In the genomic region with DNA sequence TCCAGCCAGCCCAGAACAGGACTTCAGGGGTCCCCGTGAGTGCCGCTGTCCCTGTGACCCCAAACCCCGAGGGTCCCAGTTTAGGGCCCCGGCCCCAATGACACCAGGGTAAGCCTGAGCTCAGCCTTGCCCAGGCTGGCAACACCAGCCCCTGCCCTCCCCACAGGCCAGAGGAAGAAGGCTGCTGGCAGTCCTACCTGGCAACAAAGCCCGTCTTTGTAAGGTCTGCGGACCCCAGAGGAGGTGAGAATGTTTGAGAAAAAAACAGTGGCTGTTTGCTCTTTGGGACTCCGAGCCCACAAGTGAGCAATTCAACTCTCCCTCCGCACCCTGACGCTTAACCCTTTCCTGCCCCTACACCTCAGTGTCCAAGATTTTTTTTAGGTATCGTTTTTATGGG, we compare ENCODE assay signal across 8 cellular contexts. TPM values are rescaled to one million over a fixed set of nuclear protein-coding genes. Genes with fewer than 3 reads are reported as not detected.
DNase-seq lines count a peak whose midpoint lies in the region; ATAC-seq, FAIRE-seq and TF ChIP-seq lines count a peak whose summit lies in the region.

No MANE protein-coding gene starts in this region.

- in situ Hi-C loops in GM12878 (cut with MboI), result loop anchor here (5.0 kb wide), 1 partner anchor 312 kb away; a partner anchor contains a TSS

- DNase-seq in BJ (ENCODE audit: low read depth) (no peak), GM12878 (ENCODE audit: low read depth, low spot score) (no peak), COR-L47 (lab: John Stamatoyannopoulos, UW) (no peak)
- DNase-seq in activated CD4-positive, alpha-beta T cell treated with anti-CD3 and anti-CD28 coated beads for 1 hour, result no peak

- POLR2A ChIA-PET in BJ (lab: Charles Lee), result interaction anchor here (1.2 kb wide), 1 partner anchor 37 kb away, joined by 4 read pairs; a partner anchor contains a TSS
- POLR2A ChIA-PET in GM12878 (lab: Charles Lee), result interaction anchor here (1.5 to 1.8 kb wide), 2 partner anchors 95 to 352 kb away, joined by 4 to 5 read pairs; no protein-coding TSS in a partner anchor

- no peaks in the 10 kb centered on the region for H4K20me1 ChIP-seq in GM12878 (ENCODE audit: control insufficient read depth, insufficient read depth)

- FAIRE-seq in GM12878 (lab: Jason Lieb, UNC), result peak; percentile 44

- WGBS in HUES64, result under 1% methylated on average over 10 of the region's 10 CpGs
- WGBS in GM12878 (ENCODE audit: insufficient coverage, insufficient replicate concordance, low lambda C conversion rate, missing lambda C conversion rate), result 8% methylated on average over 8 of the region's 10 CpGs
- 9% methylated on average over 10 of the region's 10 CpGs for WGBS in liver

- peaks cover 27% of the 10 kb centered on the region for H3K79me2 ChIP-seq in GM12878 (ENCODE audit: control insufficient read depth, insufficient read depth, low read length)

- peak overlapping the region; percentile 94 for H3K27ac ChIP-seq in HUES64 (ENCODE audit: low read depth, low read length)
- H3K27ac ChIP-seq in GM12878 (ENCODE audit: control insufficient read depth, insufficient read depth), result peak overlapping the region; percentile 82
- peak overlapping the region; percentile 47 to 48 for H3K27ac ChIP-seq in liver (ENCODE audit: low read depth in 1 of 2, low read length in 2 of 2)
- H3K27ac ChIP-seq in subcutaneous abdominal adipose tissue (ENCODE audit: low read depth, low read length), result peak overlapping the region; percentile 30

- intact Hi-C loops in GM12878 (cut with micrococcal nuclease; ENCODE audit: unreplicated experiment), result loop anchor here (2.0 kb wide), 2 partner anchors 199 to 313 kb away; no protein-coding TSS in a partner anchor

- SMC1A ChIA-PET in GM12878 (lab: Charles Lee; ENCODE audit: uncharacterized antibody, unreplicated experiment), result interaction anchor here (0.9 to 1.1 kb wide), 4 partner anchors 47 to 312 kb away, joined by 3 to 4 read pairs (median 4); no protein-coding TSS in a partner anchor

- TF ChIP-seq RAD21 in GM12878 (IDR thresholded peaks at IDR 0.05; ENCODE audit: insufficient read depth, low read depth, low read length) (no peak), liver (IDR thresholded peaks at IDR 0.05) (no peak)

- TF ChIP-seq CTCF in BJ (IDR thresholded peaks at IDR 0.05; ENCODE audit: insufficient read depth, low read depth, low read length) (no peak), GM12878 (IDR thresholded peaks at IDR 0.05 in 2 of 3, conservative IDR thresholded peaks at IDR 0.05 in 1 of 3; ENCODE audit: control insufficient read depth in 2 of 3, extremely low read depth in 1 of 3, insufficient read depth in 1 of 3, low read depth in 3 of 3, low read length in 3 of 3) (no peak), liver (IDR thresholded peaks at IDR 0.05; ENCODE audit: low read depth, low read length, missing input control) (no peak)

- ATAC-seq in GM12878 (peak; percentile 28), HG03135 (IDR thresholded peaks at IDR 0.05; ENCODE audit: unreplicated experiment) (no peak)

- H3K4me1 ChIP-seq in HUES64 (ENCODE audit: insufficient read depth, low read length) (peaks cover 21% of the 10 kb centered on the region; the same call in 1 of the 2 replicates), GM12878 (ENCODE audit: control insufficient read depth, insufficient read depth, low read length) (peaks cover 17% of the 10 kb centered on the region), liver (ENCODE audit: control insufficient read depth in 4 of 4, insufficient read depth in 4 of 4, low read length in 3 of 4) (peaks cover 7 to 26% (median 12%) of the 10 kb centered on the region in 4 donors), subcutaneous abdominal adipose tissue (ENCODE audit: control insufficient read depth in 5 of 5, insufficient read depth in 5 of 5, low read length in 5 of 5) (peaks cover 4 to 43% (median 37%) of the 10 kb centered on the region in 5 donors)

- H3K4me2 ChIP-seq in GM12878 (ENCODE audit: control insufficient read depth, insufficient read depth), result peak overlapping the region; percentile 84

- H3K36me3 ChIP-seq in BJ (ENCODE audit: control insufficient read depth, insufficient read depth, low read length), result peaks cover 13% of the 10 kb centered on the region
- peaks cover 33% of the 10 kb centered on the region for H3K36me3 ChIP-seq in HUES64 (ENCODE audit: insufficient read depth, low read length)
- no peaks in the 10 kb centered on the region; a peak in 1 of 4 replicates for H3K36me3 ChIP-seq in GM12878 (ENCODE audit: control insufficient read depth in 2 of 2, insufficient read depth in 2 of 2, low read length in 1 of 2)
- H3K36me3 ChIP-seq in liver (ENCODE audit: control insufficient read depth in 4 of 4, insufficient read depth in 3 of 4, low read depth in 1 of 4, low read length in 3 of 4), result peaks cover 0 to 3% (median 0%) of the 10 kb centered on the region in 4 donors
- peaks cover 0 to 22% (median 14%) of the 10 kb centered on the region in 5 donors for H3K36me3 ChIP-seq in subcutaneous abdominal adipose tissue (ENCODE audit: control insufficient read depth in 5 of 5, insufficient read depth in 5 of 5, low read length in 5 of 5)

- H3K27me3 ChIP-seq in BJ (ENCODE audit: control insufficient read depth, insufficient read depth, low read length), result no peaks in the 10 kb centered on the region
- no peaks in the 10 kb centered on the region for H3K27me3 ChIP-seq in HUES64 (ENCODE audit: insufficient read depth, low read length)
- H3K27me3 ChIP-seq in GM12878 (replicated peaks in 1 of 2; ENCODE audit: control insufficient read depth in 2 of 2, insufficient read depth in 2 of 2, low read length in 1 of 2), result no peaks in the 10 kb centered on the region
- H3K27me3 ChIP-seq in liver (ENCODE audit: control insufficient read depth in 4 of 4, insufficient read depth in 4 of 4, low read length in 3 of 4), result no peaks in the 10 kb centered on the region
- H3K27me3 ChIP-seq in subcutaneous abdominal adipose tissue (ENCODE audit: control insufficient read depth in 5 of 5, insufficient read depth in 4 of 5, low read length in 5 of 5), result no peaks in the 10 kb centered on the region

- H3K4me3 ChIP-seq in BJ (ENCODE audit: low read depth, low read length) (peak overlapping the region; percentile 84), HUES64 (ENCODE audit: low read length) (peak overlapping the region; percentile 88), GM12878 (peak overlapping the region; percentile 95), liver (ENCODE audit: low read depth in 1 of 3, low read length in 3 of 3) (peak overlapping the region in 2 of 3 donors; percentile 63 to 96), subcutaneous abdominal adipose tissue (ENCODE audit: low read depth in 1 of 5, low read length in 5 of 5) (peak overlapping the region; percentile 65 to 73 (median 72))

- peak overlapping the region; percentile 97 for H3K9ac ChIP-seq in HUES64 (ENCODE audit: low read depth, low read length)
- H3K9ac ChIP-seq in GM12878 (ENCODE audit: control insufficient read depth, insufficient read depth, low read length), result peak overlapping the region; percentile 93
- H3K9ac ChIP-seq in liver (ENCODE audit: low read depth in 1 of 2, low read length in 2 of 2), result peak overlapping the region in 1 of 2 donors; percentile 53
- H3K9ac ChIP-seq in subcutaneous abdominal adipose tissue (ENCODE audit: low read length in 5 of 5), result peak overlapping the region in 4 of 5 donors; percentile 60 to 76 (median 70)

- RAD21 ChIA-PET in GM12878 (lab: Charles Lee; ENCODE audit: unreplicated experiment), result interaction anchor here (0.8 to 1.5 kb wide), 5 partner anchors 32 to 312 kb away, joined by 3 to 4 read pairs (median 4); no protein-coding TSS in a partner anchor

- TF ChIP-seq EP300 in GM12878 (IDR thresholded peaks at IDR 0.05; ENCODE audit: borderline replicate concordance in 1 of 2, control insufficient read depth in 1 of 2, low read depth in 2 of 2, low read length in 2 of 2), result no peak

- no peaks in the 10 kb centered on the region for H3K9me3 ChIP-seq in HUES64 (ENCODE audit: insufficient read depth, low read depth, low read length)
- no peaks in the 10 kb centered on the region for H3K9me3 ChIP-seq in GM12878 (replicated peaks; ENCODE audit: control insufficient read depth, insufficient read depth, low read length)
- no peaks in the 10 kb centered on the region for H3K9me3 ChIP-seq in liver (ENCODE audit: control insufficient read depth in 4 of 4, low read length in 3 of 4)
- no peaks in the 10 kb centered on the region for H3K9me3 ChIP-seq in subcutaneous abdominal adipose tissue (ENCODE audit: control insufficient read depth in 5 of 5, low read length in 5 of 5)

- BruUV-seq in GM12878 (replicated peaks; lab: Mats Ljungman, UMichigan), result TSS peak; percentile 72

- CTCF ChIA-PET in BJ (lab: Yijun Ruan, JAX), result interaction anchor here (0.5 to 1.5 kb wide), 8 partner anchors 13 to 717 kb away, joined by 3 to 5 read pairs (median 4); a partner anchor contains a TSS
- CTCF ChIA-PET in GM12878 (lab: Yijun Ruan, JAX), result interaction anchor here (0.7 to 2.1 kb wide), 10 partner anchors 18 to 350 kb away, joined by 3 to 9 read pairs (median 4); a partner anchor contains a TSS

- TF ChIP-seq POLR2A in GM12878 (IDR thresholded peaks at IDR 0.05; ENCODE audit: low read depth, low read length), result no peak

- H2AFZ ChIP-seq in GM12878 (ENCODE audit: control insufficient read depth, low read depth, low read length), result peak overlapping the region; percentile 69

RNA-seq across cellular contexts. Expression of a gene that starts 1.7 kb away (rescaled TPM):
- polyA plus RNA-seq in BJ (2011; rRNA removed) (225 and 388 TPM in 2 replicates), GM12878 (2011; rRNA removed) (86.1 and 108 TPM in 2 replicates), GM12878 (2014; fragmentation: Illumina TruSeq; extraction: Trizol) (108 and 120 TPM in 2 replicates), GM12878 (2014; fragmentation: Nextera tagmentation; extraction: Ambion mirVana) (10 to 100 TPM; 42.4 to 54.7 TPM), GM12878 (2014; rRNA removed) (66.9 and 74.3 TPM in 2 replicates), GM12878 (2016; fragmentation: Nextera tagmentation; extraction: Ambion mirVana) (10 to 100 TPM; 22.0 to 24.6 TPM), liver (10 to 100 TPM; 19.0 to 32.2 TPM)
- polyA minus RNA-seq in BJ (2011; rRNA and poly(A)+ RNA removed), result 110 and 166 TPM in 2 replicates
- polyA plus RNA-seq in HUES64 (2013, experiment 1 of 2), result 282 TPM
- 260 TPM for polyA plus RNA-seq in HUES64 (2013, experiment 2 of 2)
- total RNA-seq in GM12878 (2013; cell fraction: nucleolus; rRNA removed), result 8.6 and 9.0 TPM in 2 replicates
- total RNA-seq in GM12878 (2014; rRNA removed) (79.6 and 95.3 TPM in 2 replicates), GM12878 (2014; rRNA removed; fragmentation: Illumina TruSeq; extraction: Trizol) (59.8 and 67.5 TPM in 2 replicates), GM12878 (2021) (62.9 and 63.6 TPM in 2 replicates), liver (10 to 100 TPM; 16.1 to 26.2 TPM)
- 27.6 TPM for polyA plus RNA-seq in GM12878 (2011; ENCODE audit: low read depth)
- polyA plus RNA-seq in GM12878 (2011; cell fraction: cytosol; rRNA removed), result 35.8 and 36.9 TPM in 2 replicates
- polyA plus RNA-seq in GM12878 (2011; cell fraction: nucleus; rRNA removed), result 19.8 and 21.6 TPM in 2 replicates
- 35.6 and 37.0 TPM in 2 replicates for polyA plus RNA-seq in GM12878 (2012)
- 20.1 and 20.9 TPM in 2 replicates for polyA minus RNA-seq in GM12878 (2011; rRNA and poly(A)+ RNA removed)
- 10.7 and 13.2 TPM in 2 replicates for polyA minus RNA-seq in GM12878 (2011; cell fraction: cytosol; rRNA and poly(A)+ RNA removed)
- 4.4 and 5.5 TPM in 2 replicates for polyA minus RNA-seq in GM12878 (2011; cell fraction: nucleus; rRNA and poly(A)+ RNA removed)

RNA-seq across cellular contexts. Expression of a gene that starts 36.7 kb away (rescaled TPM):
- polyA plus RNA-seq in BJ (2011; rRNA removed) (11.6 and 12.7 TPM in 2 replicates), GM12878 (2011; rRNA removed) (9.7 and 12.2 TPM in 2 replicates), GM12878 (2014; fragmentation: Illumina TruSeq; extraction: Trizol) (24.5 and 27.8 TPM in 2 replicates), GM12878 (2014; fragmentation: Nextera tagmentation; extraction: Ambion mirVana) (10 to 100 TPM; 30.8 to 33.4 TPM), GM12878 (2014; rRNA removed) (21.0 and 25.0 TPM in 2 replicates), GM12878 (2016; fragmentation: Nextera tagmentation; extraction: Ambion mirVana) (10 to 100 TPM; 25.2 to 25.5 TPM), liver (10 to 100 TPM in 1 of 2 donors, 1 to 10 TPM in 1; 5.7 to 12.6 TPM)
- 11.5 and 18.1 TPM in 2 replicates for polyA minus RNA-seq in BJ (2011; rRNA and poly(A)+ RNA removed)
- polyA plus RNA-seq in HUES64 (2013, experiment 1 of 2), result 9.7 TPM
- 13.0 TPM for polyA plus RNA-seq in HUES64 (2013, experiment 2 of 2)
- total RNA-seq in GM12878 (2013; cell fraction: nucleolus; rRNA removed), result 42.3 and 54.2 TPM in 2 replicates
- total RNA-seq in GM12878 (2014; rRNA removed) (17.5 and 24.1 TPM in 2 replicates), GM12878 (2014; rRNA removed; fragmentation: Illumina TruSeq; extraction: Trizol) (30.7 and 31.1 TPM in 2 replicates), GM12878 (2021) (14.9 and 15.6 TPM in 2 replicates), liver (10 to 100 TPM in 1 of 2 donors, 1 to 10 TPM in 1; 9.5 to 15.2 TPM)
- polyA plus RNA-seq in GM12878 (2011; ENCODE audit: low read depth), result 6.1 TPM
- 18.9 and 21.0 TPM in 2 replicates for polyA plus RNA-seq in GM12878 (2011; cell fraction: cytosol; rRNA removed)
- polyA plus RNA-seq in GM12878 (2011; cell fraction: nucleus; rRNA removed), result 6.0 and 6.6 TPM in 2 replicates
- 11.5 and 16.0 TPM in 2 replicates for polyA plus RNA-seq in GM12878 (2012)
- 16.4 and 27.2 TPM in 2 replicates for polyA minus RNA-seq in GM12878 (2011; rRNA and poly(A)+ RNA removed)
- 9.9 and 11.5 TPM in 2 replicates for polyA minus RNA-seq in GM12878 (2011; cell fraction: cytosol; rRNA and poly(A)+ RNA removed)
- 12.7 and 28.5 TPM in 2 replicates for polyA minus RNA-seq in GM12878 (2011; cell fraction: nucleus; rRNA and poly(A)+ RNA removed)

RNA-seq across cellular contexts. Expression of a gene that starts 37.0 kb away (rescaled TPM):
- polyA plus RNA-seq in BJ (2011; rRNA removed), result 7.6 and 13.1 TPM in 2 replicates
- polyA minus RNA-seq in BJ (2011; rRNA and poly(A)+ RNA removed), result 8.6 and 11.8 TPM in 2 replicates
- polyA plus RNA-seq in HUES64 (2013, experiment 1 of 2), result 30.5 TPM
- polyA plus RNA-seq in HUES64 (2013, experiment 2 of 2), result 34.4 TPM
- 267 and 281 TPM in 2 replicates for total RNA-seq in GM12878 (2013; cell fraction: nucleolus; rRNA removed)
- 53.5 and 66.9 TPM in 2 replicates for total RNA-seq in GM12878 (2014; rRNA removed)
- total RNA-seq in GM12878 (2014; rRNA removed; fragmentation: Illumina TruSeq; extraction: Trizol), result 72.2 and 80.2 TPM in 2 replicates
- total RNA-seq in GM12878 (2021), result 41.9 and 45.2 TPM in 2 replicates
- polyA plus RNA-seq in GM12878 (2011; ENCODE audit: low read depth), result 13.0 TPM
- polyA plus RNA-seq in GM12878 (2011; rRNA removed), result 45.3 and 67.6 TPM in 2 replicates
- polyA plus RNA-seq in GM12878 (2011; cell fraction: cytosol; rRNA removed), result 12.3 and 12.7 TPM in 2 replicates
- 42.7 and 44.0 TPM in 2 replicates for polyA plus RNA-seq in GM12878 (2011; cell fraction: nucleus; rRNA removed)
- polyA plus RNA-seq in GM12878 (2012), result 18.1 and 20.8 TPM in 2 replicates
- polyA plus RNA-seq in GM12878 (2014; fragmentation: Illumina TruSeq; extraction: Trizol), result 46.2 and 55.8 TPM in 2 replicates
- 10 to 100 TPM; 11.5 to 13.3 TPM for polyA plus RNA-seq in GM12878 (2014; fragmentation: Nextera tagmentation; extraction: Ambion mirVana)
- polyA plus RNA-seq in GM12878 (2014; rRNA removed), result 35.9 and 44.8 TPM in 2 replicates
- 10 to 100 TPM; 51.2 to 58.1 TPM for polyA plus RNA-seq in GM12878 (2016; fragmentation: Nextera tagmentation; extraction: Ambion mirVana)
- polyA minus RNA-seq in GM12878 (2011; rRNA and poly(A)+ RNA removed), result 34.7 and 51.7 TPM in 2 replicates
- polyA minus RNA-seq in GM12878 (2011; cell fraction: cytosol; rRNA and poly(A)+ RNA removed), result 17.0 and 30.4 TPM in 2 replicates
- 42.7 and 62.7 TPM in 2 replicates for polyA minus RNA-seq in GM12878 (2011; cell fraction: nucleus; rRNA and poly(A)+ RNA removed)
- total RNA-seq in liver, result 10 to 100 TPM; 49.8 to 51.0 TPM
- polyA plus RNA-seq in liver, result 10 to 100 TPM in 1 of 2 donors, 1 to 10 TPM in 1; 4.9 to 15.6 TPM

Comparison
In these comparisons a context has a peak if more than half of its experiments do, and no peak if none do; other contexts are left out.
1. H3K27ac ChIP-seq: peak in every context shown above with its lines; median percentile 94 in HUES64; 82 in GM12878; 48 in liver; 30 in subcutaneous abdominal adipose tissue.